Comparison of ENCODE assay signal across 1 cellular context in the genomic region with DNA sequence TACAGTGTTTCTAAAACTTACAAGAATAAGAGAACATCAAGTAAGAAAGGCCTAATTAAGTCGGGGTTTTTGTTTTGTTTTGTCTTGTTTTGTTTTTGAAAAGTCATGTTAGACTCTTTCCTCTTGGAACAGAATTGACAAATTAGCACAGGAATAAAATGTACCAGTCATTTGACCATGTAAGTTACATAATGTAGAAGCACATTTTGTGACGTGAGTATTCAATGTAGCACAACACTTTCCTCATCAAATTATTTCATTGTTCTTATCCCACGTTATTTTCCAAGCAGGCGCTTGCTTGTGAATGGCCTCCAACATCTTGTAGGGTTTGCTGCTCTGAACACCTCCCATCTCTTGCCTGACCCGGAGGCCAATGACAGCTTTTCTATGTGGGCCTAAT.
TF ChIP-seq lines count a peak whose summit lies in the region.

No MANE protein-coding gene starts in this region.

TF ChIP-seq in K562, 482 proteins besides CTCF, POLR2A, EP300 and RAD21 (continued from another document):
- TF ChIP-seq, protein P1, sequence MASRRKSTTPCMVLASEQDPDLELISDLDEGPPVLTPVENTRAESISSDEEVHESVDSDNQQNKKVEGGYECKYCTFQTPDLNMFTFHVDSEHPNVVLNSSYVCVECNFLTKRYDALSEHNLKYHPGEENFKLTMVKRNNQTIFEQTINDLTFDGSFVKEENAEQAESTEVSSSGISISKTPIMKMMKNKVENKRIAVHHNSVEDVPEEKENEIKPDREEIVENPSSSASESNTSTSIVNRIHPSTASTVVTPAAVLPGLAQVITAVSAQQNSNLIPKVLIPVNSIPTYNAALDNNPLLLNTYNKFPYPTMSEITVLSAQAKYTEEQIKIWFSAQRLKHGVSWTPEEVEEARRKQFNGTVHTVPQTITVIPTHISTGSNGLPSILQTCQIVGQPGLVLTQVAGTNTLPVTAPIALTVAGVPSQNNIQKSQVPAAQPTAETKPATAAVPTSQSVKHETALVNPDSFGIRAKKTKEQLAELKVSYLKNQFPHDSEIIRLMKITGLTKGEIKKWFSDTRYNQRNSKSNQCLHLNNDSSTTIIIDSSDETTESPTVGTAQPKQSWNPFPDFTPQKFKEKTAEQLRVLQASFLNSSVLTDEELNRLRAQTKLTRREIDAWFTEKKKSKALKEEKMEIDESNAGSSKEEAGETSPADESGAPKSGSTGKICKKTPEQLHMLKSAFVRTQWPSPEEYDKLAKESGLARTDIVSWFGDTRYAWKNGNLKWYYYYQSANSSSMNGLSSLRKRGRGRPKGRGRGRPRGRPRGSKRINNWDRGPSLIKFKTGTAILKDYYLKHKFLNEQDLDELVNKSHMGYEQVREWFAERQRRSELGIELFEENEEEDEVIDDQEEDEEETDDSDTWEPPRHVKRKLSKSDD (conservative IDR thresholded peaks at IDR 0.05; ENCODE audit: low read length): no peak
- no peak for TF ChIP-seq SNIP1 (IDR thresholded peaks at IDR 0.05; ENCODE audit: low read depth)
- TF ChIP-seq SOX6 (IDR thresholded peaks at IDR 0.05): no peak
- TF ChIP-seq CHD2 (IDR thresholded peaks at IDR 0.05; ENCODE audit: low read depth, low read length): no peak
